Comparison of ENCODE assay signal across 14 cellular contexts in genomic region chr10:117186832-117187615, GRCh38. TPM values are rescaled to one million over a fixed set of nuclear protein-coding genes. Genes with fewer than 3 reads are reported as not detected.
DNase-seq lines count a peak whose midpoint lies in the region; ATAC-seq and TF ChIP-seq lines count a peak whose summit lies in the region.
"Had no signal": no experiment of that assay in that cellular context is flagged by ENCODE, and none has a peak within 500 bp of the region (broad histone marks: within the 10 kb centered on the region; RNA-seq: fewer than 3 reads in every experiment).

No MANE protein-coding gene starts in this region.

- TF ChIP-seq CTCF in PC-3 (conservative IDR thresholded peaks at IDR 0.05; ENCODE audit: low read depth, low read length) (no peak), suprapubic skin (IDR thresholded peaks at IDR 0.05) (no peak)

- DNase-seq in stimulated activated naive CD8-positive, alpha-beta T cell treated with anti-CD3 and anti-CD28 coated beads, Interleukin-15, amount 100 ng/mL, for 72 hours = no peak
- DNase-seq in PC-3 = peak; percentile 77
- peak; percentile 60 for DNase-seq in epithelial cell of prostate (ENCODE audit: low read depth, low spot score)
- no peak for DNase-seq in suprapubic skin (ENCODE audit: low spot score in 2 of 2)
- DNase-seq in G401 (ENCODE audit: low spot score) = no peak
- no peak for DNase-seq in activated CD4-positive, alpha-beta T cell treated with anti-CD3 and anti-CD28 coated beads, Interleukin-2, amount 50 U/mL, for 4 hours
- DNase-seq: adrenal gland; effector CD8-positive, alpha-beta T cell; SJCRH30; stimulated activated CD8-positive, alpha-beta memory T cell treated with anti-CD3 and anti-CD28 coated beads, Interleukin-4, amount 100 ng/mL, for 48 hours had no signal

- peaks cover 8% of the 10 kb centered on the region for H3K9me3 Mint-ChIP-seq in stimulated activated naive CD8-positive, alpha-beta T cell treated with anti-CD3 and anti-CD28 coated beads, Interleukin-15, Interleukin-2, amounts not matched to agents 100 ng/mL and 50 ng/mL, for 24 hours
- peaks cover 0 to 12% of the 10 kb centered on the region in 2 donors for H3K9me3 Mint-ChIP-seq in stimulated activated naive CD8-positive, alpha-beta T cell treated with anti-CD3 and anti-CD28 coated beads, Interleukin-15, amount 100 ng/mL, for 72 hours

- no peak for ATAC-seq in stimulated activated naive CD8-positive, alpha-beta T cell treated with anti-CD3 and anti-CD28 coated beads, Interleukin-15, amount 100 ng/mL, for 72 hours
- ATAC-seq in PC-3 (peak; percentile 59), HG03175 (IDR thresholded peaks at IDR 0.05; ENCODE audit: unreplicated experiment) (no peak)
- ATAC-seq: naive thymus-derived CD4-positive, alpha-beta T cell had no signal

- no peaks in the 10 kb centered on the region for H3K9me2 ChIP-seq in PC-3 (replicated peaks; ENCODE audit: low read length)

- no peak overlapping the region for H3K9ac ChIP-seq in PC-3 (ENCODE audit: low read length)

- no peaks in the 10 kb centered on the region for H3K36me3 Mint-ChIP-seq in stimulated activated naive CD8-positive, alpha-beta T cell treated with anti-CD3 and anti-CD28 coated beads, Interleukin-15, Interleukin-2, amounts not matched to agents 100 ng/mL and 50 ng/mL, for 24 hours (ENCODE audit: low read depth)

- 54% methylated on average over 4 of the region's 4 CpGs for WGBS in suprapubic skin

- H3K4me3 Mint-ChIP-seq in stimulated activated naive CD8-positive, alpha-beta T cell treated with anti-CD3 and anti-CD28 coated beads, Interleukin-15, Interleukin-2, amounts not matched to agents 100 ng/mL and 50 ng/mL, for 24 hours = no peak overlapping the region
- no peak overlapping the region for H3K4me3 Mint-ChIP-seq in stimulated activated naive CD8-positive, alpha-beta T cell treated with anti-CD3 and anti-CD28 coated beads, Interleukin-15, amount 100 ng/mL, for 72 hours
- H3K4me3 Mint-ChIP-seq: naive thymus-derived CD4-positive, alpha-beta T cell had no signal

- CTCF ChIA-PET in PC-3 (lab: Charles Lee) = interaction anchor here (0.7 kb wide), 1 partner anchor 486 kb away, joined by 3 read pairs; no protein-coding TSS in a partner anchor

- no peaks in the 10 kb centered on the region for H3K4me1 Mint-ChIP-seq in stimulated activated naive CD8-positive, alpha-beta T cell treated with anti-CD3 and anti-CD28 coated beads, Interleukin-15, Interleukin-2, amounts not matched to agents 100 ng/mL and 50 ng/mL, for 24 hours (ENCODE audit: low read depth)
- H3K4me1 Mint-ChIP-seq in stimulated activated naive CD8-positive, alpha-beta T cell treated with anti-CD3 and anti-CD28 coated beads, Interleukin-15, amount 100 ng/mL, for 72 hours = no peaks in the 10 kb centered on the region
- H3K4me1 Mint-ChIP-seq: naive thymus-derived CD4-positive, alpha-beta T cell had no signal

- in situ Hi-C loops in G401 (cut with HindIII; ENCODE audit: low sequenced_read_pairs) = no loop called here

- H3K27me3 Mint-ChIP-seq in stimulated activated naive CD8-positive, alpha-beta T cell treated with anti-CD3 and anti-CD28 coated beads, Interleukin-15, Interleukin-2, amounts not matched to agents 100 ng/mL and 50 ng/mL, for 24 hours = peaks cover 15% of the 10 kb centered on the region
- peaks cover 18% of the 10 kb centered on the region for H3K27me3 Mint-ChIP-seq in stimulated activated naive CD8-positive, alpha-beta T cell treated with anti-CD3 and anti-CD28 coated beads, Interleukin-15, amount 100 ng/mL, for 72 hours

- no peaks in the 10 kb centered on the region for H4K20me1 ChIP-seq in PC-3 (ENCODE audit: low read length)

- BruUV-seq in PC-3 (replicated peaks; lab: Mats Ljungman, UMichigan) = no TSS peak

- intact Hi-C loops in PC-3 (cut with micrococcal nuclease) = no loop called here

- POLR2A ChIA-PET in PC-3 (lab: Charles Lee; ENCODE audit: unreplicated experiment) = no interaction called here

- no peak for TF ChIP-seq EP300 in suprapubic skin (IDR thresholded peaks at IDR 0.05)

- H3K27me3 ChIP-seq in PC-3 (ENCODE audit: low read length) = no peaks in the 10 kb centered on the region
- peaks cover 6% of the 10 kb centered on the region for H3K27me3 ChIP-seq in suprapubic skin
- H3K27me3 ChIP-seq: adrenal gland, SJCRH30 had no signal

- H3F3A ChIP-seq in PC-3 (ENCODE audit: low read length, unreplicated experiment) = no peaks in the 10 kb centered on the region

- H3K27ac Mint-ChIP-seq in stimulated activated naive CD8-positive, alpha-beta T cell treated with anti-CD3 and anti-CD28 coated beads, Interleukin-15, Interleukin-2, amounts not matched to agents 100 ng/mL and 50 ng/mL, for 24 hours = peak overlapping the region; percentile 26
- H3K27ac Mint-ChIP-seq in stimulated activated naive CD8-positive, alpha-beta T cell treated with anti-CD3 and anti-CD28 coated beads, Interleukin-15, amount 100 ng/mL, for 72 hours = peak overlapping the region in 1 of 2 donors; percentile 15
- H3K27ac Mint-ChIP-seq: naive thymus-derived CD4-positive, alpha-beta T cell had no signal

- H3K27ac ChIP-seq in PC-3 (ENCODE audit: low read length) = peak overlapping the region; percentile 15; the same call in 1 of the 2 replicates
- H3K27ac ChIP-seq in epithelial cell of prostate = peak overlapping the region; percentile 83
- no peak overlapping the region for H3K27ac ChIP-seq in suprapubic skin
- H3K27ac ChIP-seq: adrenal gland, HL-60, SJCRH30 had no signal

- H3K4me1 ChIP-seq in PC-3 (ENCODE audit: insufficient read depth, low read length) (peaks cover 15% of the 10 kb centered on the region), suprapubic skin (no peaks in the 10 kb centered on the region)
- H3K4me1 ChIP-seq: adrenal gland, SJCRH30 had no signal

- H3K36me3 ChIP-seq in PC-3 (ENCODE audit: low read depth, low read length) (no peaks in the 10 kb centered on the region), suprapubic skin (no peaks in the 10 kb centered on the region)
- H3K36me3 ChIP-seq: adrenal gland, SJCRH30 had no signal

- no peaks in the 10 kb centered on the region for H3K79me2 ChIP-seq in PC-3 (ENCODE audit: low read length)

- TF ChIP-seq POLR2A in suprapubic skin (IDR thresholded peaks at IDR 0.05) = no peak

- no peak overlapping the region for H3K4me3 ChIP-seq in PC-3 (ENCODE audit: low read length)
- H3K4me3 ChIP-seq in suprapubic skin = no peak overlapping the region
- H3K4me3 ChIP-seq: adrenal gland, SJCRH30 had no signal

- H3K9me3 ChIP-seq in PC-3 (ENCODE audit: low read length) = no peaks in the 10 kb centered on the region
- no peaks in the 10 kb centered on the region for H3K9me3 ChIP-seq in suprapubic skin
- H3K9me3 ChIP-seq: adrenal gland, SJCRH30 had no signal

- peak overlapping the region; percentile 29 for H3K4me2 ChIP-seq in PC-3 (ENCODE audit: low read length)

- H2AFZ ChIP-seq in PC-3 (ENCODE audit: low read length) = peak overlapping the region; percentile 52; the same call in 1 of the 2 replicates

RNA-seq across cellular contexts. Expression of gene KCNK18, which starts 10.3 kb away (rescaled TPM):
- total RNA-seq in PC-3 (2014; rRNA removed) (not detected in 2 replicates), suprapubic skin (not detected)
- not detected in 2 replicates for total RNA-seq in G401 (2014; rRNA removed; shearing (Covaris generic))
- total RNA-seq: adrenal gland; naive thymus-derived CD4-positive, alpha-beta T cell; SJCRH30 had no signal

RNA-seq across cellular contexts. Expression of gene VAX1, which starts 49.0 kb away (rescaled TPM):
- total RNA-seq in PC-3 (2014; rRNA removed) = 0.12 and 0.98 TPM in 2 replicates
- total RNA-seq in suprapubic skin = not detected
- total RNA-seq in G401 (2014; rRNA removed; shearing (Covaris generic)) = not detected in 2 replicates
- total RNA-seq: adrenal gland; naive thymus-derived CD4-positive, alpha-beta T cell; SJCRH30 had no signal

RNA-seq across cellular contexts. Expression of gene SLC18A2, which starts 53.9 kb away (rescaled TPM):
- total RNA-seq in PC-3 (2014; rRNA removed) (not detected in 2 replicates), suprapubic skin (10 to 100 TPM in 1 of 4 donors, 1 to 10 TPM in 3; 2.7 to 10.5 (median 5.4) TPM)
- total RNA-seq in G401 (2014; rRNA removed; shearing (Covaris generic)) = not detected in 2 replicates

Comparison
In these comparisons a context has a peak if more than half of its experiments do, and no peak if none do; other contexts are left out.
1. DNase-seq: peak in PC-3 (single experiment) and epithelial cell of prostate (single experiment); none in stimulated activated naive CD8-positive, alpha-beta T cell treated with anti-CD3 and anti-CD28 coated beads, Interleukin-15, amount 100 ng/mL, for 72 hours (0 of 2), suprapubic skin (0 of 2), G401 (single experiment) and activated CD4-positive, alpha-beta T cell treated with anti-CD3 and anti-CD28 coated beads, Interleukin-2, amount 50 U/mL, for 4 hours (0 of 2).